Comparison of ENCODE assay signal across 30 cellular contexts in the genomic region with DNA sequence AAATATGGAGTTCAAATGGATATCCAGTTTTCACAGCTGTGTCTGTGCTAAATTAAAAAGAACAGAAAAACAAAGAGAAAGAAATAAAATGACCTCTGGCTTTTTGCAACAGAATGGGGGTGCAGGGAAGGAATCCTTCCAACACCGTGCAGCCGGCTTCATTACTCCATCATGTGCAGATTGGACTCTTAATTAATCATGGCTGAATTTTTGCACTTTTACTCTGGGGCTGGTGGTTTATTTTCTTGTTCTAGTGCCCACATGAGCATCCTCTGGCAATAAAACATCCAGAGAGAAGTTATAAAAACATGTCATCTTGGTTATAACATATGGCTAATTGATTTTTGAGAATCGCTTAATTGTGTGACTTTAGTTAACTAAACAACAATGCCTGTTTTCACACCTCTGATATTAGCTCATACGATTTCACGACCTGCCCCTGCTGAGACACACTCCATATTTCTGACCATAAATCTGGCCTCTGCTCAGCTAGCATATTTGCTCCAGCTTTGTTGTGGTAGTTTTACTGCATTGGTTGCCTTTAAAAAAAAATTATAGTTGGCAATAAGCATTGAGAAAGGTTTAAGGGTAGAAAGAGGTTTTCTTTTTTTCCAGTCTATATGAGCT.
"Had no signal": no experiment of that assay in that cellular context is flagged by ENCODE, and none has a peak within 500 bp of the region (broad histone marks: within the 10 kb centered on the region; RNA-seq: fewer than 3 reads in every experiment).

No MANE protein-coding gene starts in this region.

- H3K27me3 ChIP-seq: foreskin keratinocyte, heart right ventricle, neutrophil, right lobe of liver, suprapubic skin had no signal

- FAIRE-seq: astrocyte, endothelial cell of umbilical vein, small intestine, TTC549 had no signal

- H3K9me3 ChIP-seq: heart right ventricle, mucosa of descending colon, neutrophil, right lobe of liver, suprapubic skin had no signal

- ATAC-seq: activated CD4-positive, CD25-positive, alpha-beta regulatory T cell treated with anti-CD3 and anti-CD28 coated beads, Interleukin-2, amount 50 U/mL, for 24 hours; foreskin keratinocyte; mucosa of descending colon; stimulated activated memory B cell treated with anti-CD40 and anti-IgM and Interleukin-4, amounts not matched to agents 10 μg/mL and 1 μg/mL and 100 μg/mL, for 72 hours; stimulated activated naive CD8-positive, alpha-beta T cell treated with anti-CD3 and anti-CD28 coated beads, Interleukin-15, amount 100 ng/mL, for 72 hours had no signal

- H3K4me3 ChIP-seq: heart right ventricle, mucosa of descending colon, right lobe of liver, suprapubic skin had no signal

- H3K27ac ChIP-seq: foreskin keratinocyte, neutrophil, suprapubic skin, WERI-Rb-1 had no signal

- H3K36me3 ChIP-seq: heart right ventricle, neutrophil, right lobe of liver, suprapubic skin, WERI-Rb-1 had no signal

- H3K4me1 ChIP-seq: foreskin keratinocyte had no signal

- DNase-seq: activated CD4-positive, alpha-beta memory T cell treated with anti-CD3 and anti-CD28 coated beads, Interleukin-2, amount 10 ng/mL, durations not matched to agents 7 days and 5 days; activated CD4-positive, alpha-beta T cell treated with anti-CD3 and anti-CD28 coated beads, Interleukin-2, amount 10 ng/mL, durations not matched to agents 7 days and 5 days; activated CD8-positive, alpha-beta memory T cell treated with anti-CD3 and anti-CD28 coated beads, Interleukin-2, amount 50 U/mL, for 48 hours; activated gamma-delta T cell; activated naive CD4-positive, alpha-beta T cell treated with anti-CD3 and anti-CD28 coated beads, Interleukin-2, amount 10 ng/mL, durations not matched to agents 7 days and 5 days; activated naive CD8-positive, alpha-beta T cell treated with anti-CD3 and anti-CD28 coated beads, Interleukin-2, amount 10 ng/mL, durations not matched to agents 7 days and 5 days; activated T-cell treated with anti-CD3 and anti-CD28 coated beads, Interleukin-2, amount 50 U/mL, for 24 hours; caudate nucleus; cortex of kidney; foreskin keratinocyte; heart right ventricle; mucosa of descending colon; nephron progenitor cell; small intestine; stimulated activated CD4-positive, alpha-beta T cell treated with anti-CD3 and anti-CD28 coated beads, Interleukin-1b, Interleukin-23, amount 100 ng/mL, for 48 hours; stimulated activated CD4-positive, alpha-beta T cell treated with anti-CD3 and anti-CD28 coated beads, Interleukin-4, amount 100 ng/mL, for 4 hours; stimulated activated CD8-positive, alpha-beta memory T cell treated with anti-CD3 and anti-CD28 coated beads, Interleukin-4, amount 100 ng/mL, for 48 hours; stimulated activated naive CD8-positive, alpha-beta T cell treated with anti-CD3 and anti-CD28 coated beads, Interleukin-15, amount 100 ng/mL, for 72 hours; SW 1271; T-helper 9 cell; trophoblast cell; WERI-Rb-1 had no signal
